Comparison of ENCODE assay signal across 16 cellular contexts in genomic region chr22:39942433-39943213, GRCh38. TPM values are rescaled to one million over a fixed set of nuclear protein-coding genes. Genes with fewer than 3 reads are reported as not detected.
DNase-seq lines count a peak whose midpoint lies in the region; ATAC-seq, FAIRE-seq and TF ChIP-seq lines count a peak whose summit lies in the region.
"Had no signal": no experiment of that assay in that cellular context is flagged by ENCODE, and none has a peak within 500 bp of the region (broad histone marks: within the 10 kb centered on the region; RNA-seq: fewer than 3 reads in every experiment).

No MANE protein-coding gene starts in this region.

- ATAC-seq in HG03439 (IDR thresholded peaks at IDR 0.05; ENCODE audit: unreplicated experiment) (no peak), HG03159 (IDR thresholded peaks at IDR 0.05; ENCODE audit: unreplicated experiment) (no peak)
- ATAC-seq: Panc1 had no signal

- H3K36me3 Mint-ChIP-seq in activated CD4-positive, alpha-beta memory T cell treated with anti-CD3 and anti-CD28 coated beads, Interleukin-2, amount 10 ng/mL, durations not matched to agents 7 days and 5 days (ENCODE audit: low read depth) = peaks cover 48% of the 10 kb centered on the region
- H3K36me3 Mint-ChIP-seq in immature natural killer cell = no peaks in the 10 kb centered on the region

- no peaks in the 10 kb centered on the region for H3K9me3 Mint-ChIP-seq in activated CD4-positive, alpha-beta memory T cell treated with anti-CD3 and anti-CD28 coated beads, Interleukin-2, amount 10 ng/mL, durations not matched to agents 7 days and 5 days
- no peaks in the 10 kb centered on the region for H3K9me3 Mint-ChIP-seq in immature natural killer cell

- TF ChIP-seq POLR2A in GM12891 (IDR thresholded peaks at IDR 0.05; ENCODE audit: low read depth, low read length) = no peak

- CTCF ChIA-PET in activated CD4-positive, alpha-beta memory T cell treated with anti-CD3 and anti-CD28 coated beads, Interleukin-2, amount 10 ng/mL, durations not matched to agents 7 days and 5 days (lab: Charles Lee) = interaction anchor here (0.8 to 2.6 kb wide), 17 partner anchors 9 to 624 kb away, joined by 3 to 17 read pairs (median 3); no protein-coding TSS in a partner anchor

- POLR2A ChIA-PET in activated CD4-positive, alpha-beta memory T cell treated with anti-CD3 and anti-CD28 coated beads, Interleukin-2, amount 10 ng/mL, durations not matched to agents 7 days and 5 days (lab: Charles Lee) = interaction anchor here (0.9 to 2.9 kb wide), 13 partner anchors 8 to 237 kb away, joined by 3 to 14 read pairs (median 4); no protein-coding TSS in a partner anchor

- no peak for DNase-seq in GM12891 (ENCODE audit: insufficient read length, low spot score)
- DNase-seq in MV-4-11 (lab: John Stamatoyannopoulos, UW) = peak; percentile 95
- no peak for DNase-seq in activated CD4-positive, alpha-beta memory T cell treated with anti-CD3 and anti-CD28 coated beads, Interleukin-2, amount 10 ng/mL, durations not matched to agents 7 days and 5 days
- no peak for DNase-seq in immature natural killer cell
- DNase-seq in cerebellum (ENCODE audit: low spot score) = no peak
- DNase-seq: C1 segment of cervical spinal cord, foreskin fibroblast, NCI-H1694 had no signal

- FAIRE-seq in GM12891 (lab: Jason Lieb, UNC) = peak; percentile 66
- FAIRE-seq: endometrium had no signal

- no peak overlapping the region for H3K4me3 Mint-ChIP-seq in activated CD4-positive, alpha-beta memory T cell treated with anti-CD3 and anti-CD28 coated beads, Interleukin-2, amount 10 ng/mL, durations not matched to agents 7 days and 5 days
- peak overlapping the region in 2 of 5 donors; percentile 41 to 45 for H3K4me3 Mint-ChIP-seq in immature natural killer cell

- peaks cover 85% of the 10 kb centered on the region for H3K4me1 Mint-ChIP-seq in activated CD4-positive, alpha-beta memory T cell treated with anti-CD3 and anti-CD28 coated beads, Interleukin-2, amount 10 ng/mL, durations not matched to agents 7 days and 5 days
- peaks cover 66 to 82% of the 10 kb centered on the region in 2 donors for H3K4me1 Mint-ChIP-seq in immature natural killer cell

- H3K27me3 Mint-ChIP-seq in activated CD4-positive, alpha-beta memory T cell treated with anti-CD3 and anti-CD28 coated beads, Interleukin-2, amount 10 ng/mL, durations not matched to agents 7 days and 5 days = no peaks in the 10 kb centered on the region
- H3K27me3 Mint-ChIP-seq in immature natural killer cell (ENCODE audit: low read depth in 3 of 3) = no peaks in the 10 kb centered on the region

- H3K27ac Mint-ChIP-seq in activated CD4-positive, alpha-beta memory T cell treated with anti-CD3 and anti-CD28 coated beads, Interleukin-2, amount 10 ng/mL, durations not matched to agents 7 days and 5 days = peak overlapping the region; percentile 65
- H3K27ac Mint-ChIP-seq in immature natural killer cell = peak overlapping the region; percentile 5 to 82 (median 76)

TF ChIP-seq in GM12891, 5 proteins besides CTCF, POLR2A, EP300 and RAD21:
- no peak for TF ChIP-seq POLR2AphosphoS5 (IDR thresholded peaks at IDR 0.05; ENCODE audit: low read depth, low read length)
- TF ChIP-seq TAF1 (IDR thresholded peaks at IDR 0.05; ENCODE audit: low read depth, low read length) = no peak
- TF ChIP-seq SPI1 (IDR thresholded peaks at IDR 0.05; ENCODE audit: low read depth, low read length) = peak; percentile 45; the same call in 1 of the 2 replicates
- no peak for TF ChIP-seq POU2F2 (IDR thresholded peaks at IDR 0.05; ENCODE audit: low read depth, low read length)
- no peak for TF ChIP-seq PAX5 (IDR thresholded peaks at IDR 0.05; ENCODE audit: insufficient read depth, low read length, severe bottlenecking)

RNA-seq across cellular contexts. Expression of gene TMA7B, which starts 17.6 kb away (rescaled TPM):
- polyA plus RNA-seq in GM12891 (2012; ENCODE audit: low read depth, missing spikeins) = 0.06 TPM
- 1 to 10 TPM; 3.7 to 4.3 TPM for total RNA-seq in activated CD4-positive, alpha-beta memory T cell treated with anti-CD3 and anti-CD28 coated beads, Interleukin-2, amount 10 ng/mL, durations not matched to agents 7 days and 5 days
- polyA plus RNA-seq in immature natural killer cell = 1 to 10 TPM in 2 of 3 donors, not detected in 1; 1.4 to 2.1 TPM
- not detected for total RNA-seq in cerebellum
- total RNA-seq: cardiac muscle cell, smooth muscle cell had no signal
- polyA plus RNA-seq: cardiac muscle cell, smooth muscle cell had no signal

RNA-seq across cellular contexts. Expression of gene GRAP2, which starts 41.7 kb away (rescaled TPM):
- polyA plus RNA-seq in GM12891 (2012; ENCODE audit: low read depth, missing spikeins) = 1.6 TPM
- total RNA-seq in activated CD4-positive, alpha-beta memory T cell treated with anti-CD3 and anti-CD28 coated beads, Interleukin-2, amount 10 ng/mL, durations not matched to agents 7 days and 5 days = 100 to 1,000 TPM; 108 to 111 TPM
- polyA plus RNA-seq in immature natural killer cell = 10 to 100 TPM; 41.7 to 67.5 (median 46.0) TPM
- 0.36 TPM for total RNA-seq in cerebellum
- total RNA-seq: smooth muscle cell had no signal
- polyA plus RNA-seq: cardiac muscle cell, smooth muscle cell had no signal

RNA-seq across cellular contexts. Expression of gene ENTHD1, which starts 49.1 kb away (rescaled TPM):
- polyA plus RNA-seq in GM12891 (2012; ENCODE audit: low read depth, missing spikeins) = 0.08 TPM
- under 1 TPM in 1 of 2 experiments, not detected in 1; 0.13 TPM for total RNA-seq in activated CD4-positive, alpha-beta memory T cell treated with anti-CD3 and anti-CD28 coated beads, Interleukin-2, amount 10 ng/mL, durations not matched to agents 7 days and 5 days
- not detected for polyA plus RNA-seq in immature natural killer cell
- not detected for total RNA-seq in cerebellum
- total RNA-seq: cardiac muscle cell, lower leg skin, posterior vena cava, smooth muscle cell had no signal
- polyA plus RNA-seq: cardiac muscle cell, smooth muscle cell had no signal

RNA-seq across cellular contexts. Expression of gene FAM83F, which starts 52.1 kb away (rescaled TPM):
- 0.01 TPM for polyA plus RNA-seq in GM12891 (2012; ENCODE audit: low read depth, missing spikeins)
- not detected for total RNA-seq in activated CD4-positive, alpha-beta memory T cell treated with anti-CD3 and anti-CD28 coated beads, Interleukin-2, amount 10 ng/mL, durations not matched to agents 7 days and 5 days
- polyA plus RNA-seq in immature natural killer cell = not detected
- 0.36 TPM for total RNA-seq in cerebellum
- polyA plus RNA-seq: cardiac muscle cell had no signal

Comparison
In these comparisons a context has a peak if more than half of its experiments do, and no peak if none do; other contexts are left out.
1. RNA of gene GRAP2, which starts 41.7 kb away (total RNA-seq): 108 to 111 TPM in activated CD4-positive, alpha-beta memory T cell treated with anti-CD3 and anti-CD28 coated beads, Interleukin-2, amount 10 ng/mL, durations not matched to agents 7 days and 5 days; 0.36 TPM in cerebellum (single experiment); every median in the first group is over 10 times any median in the second.